In the genomic region with DNA sequence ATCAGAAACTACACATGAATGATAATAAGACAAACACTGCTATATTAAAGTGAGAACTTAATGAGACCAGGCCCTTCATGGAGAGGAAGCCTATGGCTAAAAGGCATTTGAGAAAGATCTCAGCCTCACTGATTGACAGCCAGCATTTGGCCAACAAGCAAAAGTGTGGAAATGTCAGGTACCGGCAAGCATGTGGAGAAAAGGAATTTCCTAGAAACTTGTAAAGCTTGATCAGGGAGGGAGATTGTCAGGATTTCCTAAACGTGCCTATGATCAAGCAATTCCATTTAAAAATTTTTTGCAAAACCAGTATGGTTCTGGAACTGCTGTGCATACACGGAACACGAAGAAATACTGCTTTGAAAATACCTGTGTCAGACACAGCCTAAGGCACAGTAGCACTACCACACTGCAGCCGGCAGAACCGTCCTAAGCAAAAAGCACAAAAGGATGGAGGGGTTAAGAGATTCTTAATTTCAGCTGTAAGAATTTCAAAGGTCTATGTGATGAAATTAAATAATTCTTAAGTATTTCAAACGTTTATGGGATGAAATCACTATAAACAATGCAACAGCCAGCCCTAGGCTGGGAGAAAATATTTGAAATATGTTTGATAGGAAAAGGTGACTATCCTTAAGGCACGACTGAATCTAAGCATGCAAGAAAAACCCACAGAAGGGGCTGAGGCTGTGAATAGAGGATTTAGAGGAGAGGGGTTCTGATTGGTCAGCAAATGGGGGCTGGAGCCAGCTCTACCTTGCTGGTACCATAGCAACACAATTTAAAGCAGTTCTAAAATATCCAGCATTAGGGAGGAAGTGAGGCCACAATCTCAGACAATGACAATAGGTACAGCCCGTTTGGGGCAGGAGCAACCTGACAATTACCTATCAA, we compare ENCODE assay signal across 1 cellular context.
TF ChIP-seq lines count a peak whose summit lies in the region.

No MANE protein-coding gene starts in this region.

TF ChIP-seq in GM23338, 12 proteins besides CTCF, POLR2A, EP300 and RAD21 (continued from another document):
- TF ChIP-seq, protein P1, sequence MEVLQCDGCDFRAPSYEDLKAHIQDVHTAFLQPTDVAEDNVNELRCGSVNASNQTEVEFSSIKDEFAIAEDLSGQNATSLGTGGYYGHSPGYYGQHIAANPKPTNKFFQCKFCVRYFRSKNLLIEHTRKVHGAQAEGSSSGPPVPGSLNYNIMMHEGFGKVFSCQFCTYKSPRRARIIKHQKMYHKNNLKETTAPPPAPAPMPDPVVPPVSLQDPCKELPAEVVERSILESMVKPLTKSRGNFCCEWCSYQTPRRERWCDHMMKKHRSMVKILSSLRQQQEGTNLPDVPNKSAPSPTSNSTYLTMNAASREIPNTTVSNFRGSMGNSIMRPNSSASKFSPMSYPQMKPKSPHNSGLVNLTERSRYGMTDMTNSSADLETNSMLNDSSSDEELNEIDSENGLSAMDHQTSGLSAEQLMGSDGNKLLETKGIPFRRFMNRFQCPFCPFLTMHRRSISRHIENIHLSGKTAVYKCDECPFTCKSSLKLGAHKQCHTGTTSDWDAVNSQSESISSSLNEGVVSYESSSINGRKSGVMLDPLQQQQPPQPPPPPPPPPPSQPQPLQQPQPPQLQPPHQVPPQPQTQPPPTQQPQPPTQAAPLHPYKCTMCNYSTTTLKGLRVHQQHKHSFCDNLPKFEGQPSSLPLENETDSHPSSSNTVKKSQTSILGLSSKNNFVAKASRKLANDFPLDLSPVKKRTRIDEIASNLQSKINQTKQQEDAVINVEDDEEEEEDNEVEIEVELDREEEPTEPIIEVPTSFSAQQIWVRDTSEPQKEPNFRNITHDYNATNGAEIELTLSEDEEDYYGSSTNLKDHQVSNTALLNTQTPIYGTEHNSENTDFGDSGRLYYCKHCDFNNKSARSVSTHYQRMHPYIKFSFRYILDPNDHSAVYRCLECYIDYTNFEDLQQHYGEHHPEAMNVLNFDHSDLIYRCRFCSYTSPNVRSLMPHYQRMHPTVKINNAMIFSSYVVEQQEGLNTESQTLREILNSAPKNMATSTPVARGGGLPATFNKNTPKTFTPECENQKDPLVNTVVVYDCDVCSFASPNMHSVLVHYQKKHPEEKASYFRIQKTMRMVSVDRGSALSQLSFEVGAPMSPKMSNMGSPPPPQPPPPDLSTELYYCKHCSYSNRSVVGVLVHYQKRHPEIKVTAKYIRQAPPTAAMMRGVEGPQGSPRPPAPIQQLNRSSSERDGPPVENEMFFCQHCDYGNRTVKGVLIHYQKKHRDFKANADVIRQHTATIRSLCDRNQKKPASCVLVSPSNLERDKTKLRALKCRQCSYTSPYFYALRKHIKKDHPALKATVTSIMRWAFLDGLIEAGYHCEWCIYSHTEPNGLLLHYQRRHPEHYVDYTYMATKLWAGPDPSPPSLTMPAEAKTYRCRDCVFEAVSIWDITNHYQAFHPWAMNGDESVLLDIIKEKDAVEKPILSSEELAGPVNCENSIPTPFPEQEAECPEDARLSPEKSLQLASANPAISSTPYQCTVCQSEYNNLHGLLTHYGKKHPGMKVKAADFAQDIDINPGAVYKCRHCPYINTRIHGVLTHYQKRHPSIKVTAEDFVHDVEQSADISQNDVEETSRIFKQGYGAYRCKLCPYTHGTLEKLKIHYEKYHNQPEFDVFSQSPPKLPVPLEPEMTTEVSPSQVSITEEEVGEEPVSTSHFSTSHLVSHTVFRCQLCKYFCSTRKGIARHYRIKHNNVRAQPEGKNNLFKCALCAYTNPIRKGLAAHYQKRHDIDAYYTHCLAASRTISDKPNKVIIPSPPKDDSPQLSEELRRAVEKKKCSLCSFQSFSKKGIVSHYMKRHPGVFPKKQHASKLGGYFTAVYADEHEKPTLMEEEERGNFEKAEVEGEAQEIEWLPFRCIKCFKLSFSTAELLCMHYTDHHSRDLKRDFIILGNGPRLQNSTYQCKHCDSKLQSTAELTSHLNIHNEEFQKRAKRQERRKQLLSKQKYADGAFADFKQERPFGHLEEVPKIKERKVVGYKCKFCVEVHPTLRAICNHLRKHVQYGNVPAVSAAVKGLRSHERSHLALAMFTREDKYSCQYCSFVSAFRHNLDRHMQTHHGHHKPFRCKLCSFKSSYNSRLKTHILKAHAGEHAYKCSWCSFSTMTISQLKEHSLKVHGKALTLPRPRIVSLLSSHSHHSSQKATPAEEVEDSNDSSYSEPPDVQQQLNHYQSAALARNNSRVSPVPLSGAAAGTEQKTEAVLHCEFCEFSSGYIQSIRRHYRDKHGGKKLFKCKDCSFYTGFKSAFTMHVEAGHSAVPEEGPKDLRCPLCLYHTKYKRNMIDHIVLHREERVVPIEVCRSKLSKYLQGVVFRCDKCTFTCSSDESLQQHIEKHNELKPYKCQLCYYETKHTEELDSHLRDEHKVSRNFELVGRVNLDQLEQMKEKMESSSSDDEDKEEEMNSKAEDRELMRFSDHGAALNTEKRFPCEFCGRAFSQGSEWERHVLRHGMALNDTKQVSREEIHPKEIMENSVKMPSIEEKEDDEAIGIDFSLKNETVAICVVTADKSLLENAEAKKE (CRISPR knock-in tag; IDR thresholded peaks at IDR 0.05) = no peak
- no peak for TF ChIP-seq ZNF114 (CRISPR knock-in tag; IDR thresholded peaks at IDR 0.05)
- no peak for TF ChIP-seq POLR2AphosphoS5 (IDR thresholded peaks at IDR 0.05; ENCODE audit: low read depth)
- TF ChIP-seq EZH2phosphoT487 (IDR thresholded peaks at IDR 0.05; ENCODE audit: unreplicated experiment) = no peak
- no peak for TF ChIP-seq STAT1 (IDR thresholded peaks at IDR 0.05; ENCODE audit: unreplicated experiment)
- TF ChIP-seq ZNF331 (CRISPR knock-in tag; IDR thresholded peaks at IDR 0.05; ENCODE audit: low read depth) = no peak
- TF ChIP-seq, protein P2, sequence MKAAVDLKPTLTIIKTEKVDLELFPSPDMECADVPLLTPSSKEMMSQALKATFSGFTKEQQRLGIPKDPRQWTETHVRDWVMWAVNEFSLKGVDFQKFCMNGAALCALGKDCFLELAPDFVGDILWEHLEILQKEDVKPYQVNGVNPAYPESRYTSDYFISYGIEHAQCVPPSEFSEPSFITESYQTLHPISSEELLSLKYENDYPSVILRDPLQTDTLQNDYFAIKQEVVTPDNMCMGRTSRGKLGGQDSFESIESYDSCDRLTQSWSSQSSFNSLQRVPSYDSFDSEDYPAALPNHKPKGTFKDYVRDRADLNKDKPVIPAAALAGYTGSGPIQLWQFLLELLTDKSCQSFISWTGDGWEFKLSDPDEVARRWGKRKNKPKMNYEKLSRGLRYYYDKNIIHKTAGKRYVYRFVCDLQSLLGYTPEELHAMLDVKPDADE (IDR thresholded peaks at IDR 0.05) = no peak
- TF ChIP-seq NANOG (IDR thresholded peaks at IDR 0.05; ENCODE audit: borderline replicate concordance) = no peak
- no peak for TF ChIP-seq CREB1 (CRISPR knock-in tag; IDR thresholded peaks at IDR 0.05; ENCODE audit: low read depth)
- no peak for TF ChIP-seq JUNB (IDR thresholded peaks at IDR 0.05; ENCODE audit: unreplicated experiment)
